In the genomic region with DNA sequence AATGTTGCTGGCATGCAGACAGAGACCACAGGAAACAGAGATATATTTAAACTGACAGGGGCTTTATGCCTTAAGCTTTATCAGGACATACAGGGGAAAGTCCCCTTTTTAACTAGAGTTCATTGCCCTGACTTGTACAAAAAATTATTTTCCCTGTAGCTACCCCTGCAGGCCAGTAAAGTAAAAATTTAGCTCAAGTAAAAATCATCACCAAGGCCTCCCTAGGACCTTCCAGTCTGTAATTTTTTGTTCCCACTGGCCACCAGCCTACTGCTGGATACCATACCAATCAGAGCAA, we compare ENCODE assay signal across 8 cellular contexts.
DNase-seq lines count a peak whose midpoint lies in the region; ATAC-seq lines count a peak whose summit lies in the region.

No MANE protein-coding gene starts in this region.

- peak; percentile 34 for DNase-seq in AG20443 (ENCODE audit: low spot score)
- DNase-seq in HCEC 1CT = peak; percentile 21
- DNase-seq in RKO (ENCODE audit: low spot score) = peak; percentile 12
- peak; percentile 42 for DNase-seq in glomerular visceral epithelial cell (ENCODE audit: extremely low spot score)
- DNase-seq in NCI-H774 (lab: John Stamatoyannopoulos, UW) = no peak
- no peak for DNase-seq in left colon
- DNase-seq in KBM-7 = no peak
- DNase-seq in activated CD4-positive, alpha-beta T cell treated with anti-CD3 and anti-CD28 coated beads, Interleukin-2, amount 50 U/mL, for 48 hours = no peak

- in situ Hi-C loops in KBM-7 (cut with MboI; ENCODE audit: low pct_unique_long_range_greater_than_20kb, low sequenced_read_pairs) = no loop called here

- intact Hi-C loops in left colon (cut with DNase I, micrococcal nuclease) = no loop called here

- no peak for ATAC-seq in left colon

Comparison
In these comparisons a context has a peak if more than half of its experiments do, and no peak if none do; other contexts are left out.
1. DNase-seq: peak in AG20443 (single experiment), HCEC 1CT (single experiment), RKO (single experiment) and glomerular visceral epithelial cell (single experiment); none in NCI-H774 (single experiment), left colon (0 of 2), KBM-7 (single experiment) and activated CD4-positive, alpha-beta T cell treated with anti-CD3 and anti-CD28 coated beads, Interleukin-2, amount 50 U/mL, for 48 hours (0 of 2).